8 cellular contexts compared by ENCODE assay signal in genomic region chr11:47616726-47617416, GRCh38. TPM values are rescaled to one million over a fixed set of nuclear protein-coding genes. Genes with fewer than 3 reads are reported as not detected.
DNase-seq lines count a peak whose midpoint lies in the region; ATAC-seq and TF ChIP-seq lines count a peak whose summit lies in the region.

No MANE protein-coding gene starts in this region.

- TF ChIP-seq POLR2A in heart left ventricle (IDR thresholded peaks at IDR 0.05) (no peak), sigmoid colon (IDR thresholded peaks at IDR 0.05) (no peak)

- H3K4me3 ChIP-seq in MM.1S (ENCODE audit: low read length) (no peak overlapping the region), WERI-Rb-1 (ENCODE audit: low read depth, low read length) (no peak overlapping the region), heart left ventricle (no peak overlapping the region), sigmoid colon (no peak overlapping the region)

- no peaks in the 10 kb centered on the region for H3K9me2 ChIP-seq in MM.1S (replicated peaks; ENCODE audit: insufficient read depth, low read length)

- peak; percentile 81 for TF ChIP-seq CTCF in MM.1S (IDR thresholded peaks at IDR 0.05; ENCODE audit: low read length)
- TF ChIP-seq CTCF in WERI-Rb-1 (IDR thresholded peaks at IDR 0.05; ENCODE audit: low read depth, low read length): peak; percentile 89
- TF ChIP-seq CTCF in heart left ventricle (IDR thresholded peaks at IDR 0.05): peak; percentile 19 to 85 (median 70)
- TF ChIP-seq CTCF in sigmoid colon (IDR thresholded peaks at IDR 0.05): peak; percentile 22 to 47 (median 27)

- peaks cover 15% of the 10 kb centered on the region for H3K36me3 Mint-ChIP-seq in activated CD4-positive, alpha-beta T cell treated with anti-CD3 and anti-CD28 coated beads, Interleukin-2, amount 10 ng/mL, durations not matched to agents 7 days and 5 days (ENCODE audit: low read depth)
- H3K36me3 Mint-ChIP-seq in T-helper 2 cell treated with Interferon-gamma antibody and Interleukin-4, amounts not matched to agents 5 μg/mL and 100 μg/mL, for 36 hours (ENCODE audit: low read depth): peaks cover 20% of the 10 kb centered on the region

- no peaks in the 10 kb centered on the region for H3K27me3 Mint-ChIP-seq in activated CD4-positive, alpha-beta T cell treated with anti-CD3 and anti-CD28 coated beads, Interleukin-2, amount 10 ng/mL, durations not matched to agents 7 days and 5 days
- H3K27me3 Mint-ChIP-seq in T-helper 2 cell treated with Interferon-gamma antibody and Interleukin-4, amounts not matched to agents 5 μg/mL and 100 μg/mL, for 36 hours (ENCODE audit: low read depth): no peaks in the 10 kb centered on the region

- no peaks in the 10 kb centered on the region; the same call in 1 of the 2 replicates for H3K36me3 ChIP-seq in MM.1S (replicated peaks; ENCODE audit: insufficient read depth, low read length)
- peaks cover 43% of the 10 kb centered on the region for H3K36me3 ChIP-seq in WERI-Rb-1
- H3K36me3 ChIP-seq in heart left ventricle: peaks cover 0 to 62% (median 39%) of the 10 kb centered on the region in 9 donors
- peaks cover 2 to 45% (median 19%) of the 10 kb centered on the region in 4 donors for H3K36me3 ChIP-seq in sigmoid colon

- H3K9me3 ChIP-seq in MM.1S (replicated peaks; ENCODE audit: insufficient read depth, low read length): no peaks in the 10 kb centered on the region
- H3K9me3 ChIP-seq in WERI-Rb-1 (ENCODE audit: severe bottlenecking): no peaks in the 10 kb centered on the region
- no peaks in the 10 kb centered on the region for H3K9me3 ChIP-seq in heart left ventricle
- no peaks in the 10 kb centered on the region for H3K9me3 ChIP-seq in sigmoid colon

- no peaks in the 10 kb centered on the region for H3K27me3 ChIP-seq in MM.1S (replicated peaks; ENCODE audit: insufficient read depth, low read length)
- H3K27me3 ChIP-seq in WERI-Rb-1 (ENCODE audit: insufficient read depth, low read depth, severe bottlenecking): no peaks in the 10 kb centered on the region
- no peaks in the 10 kb centered on the region for H3K27me3 ChIP-seq in heart left ventricle
- H3K27me3 ChIP-seq in sigmoid colon: no peaks in the 10 kb centered on the region

- H3K4me1 Mint-ChIP-seq in activated CD4-positive, alpha-beta T cell treated with anti-CD3 and anti-CD28 coated beads, Interleukin-2, amount 10 ng/mL, durations not matched to agents 7 days and 5 days: peaks cover 6% of the 10 kb centered on the region
- peaks cover 8% of the 10 kb centered on the region for H3K4me1 Mint-ChIP-seq in T-helper 2 cell treated with Interferon-gamma antibody and Interleukin-4, amounts not matched to agents 5 μg/mL and 100 μg/mL, for 36 hours (ENCODE audit: low read depth)

- peak overlapping the region; percentile 61; the same call in 1 of the 2 replicates for H3K4me2 ChIP-seq in MM.1S (ENCODE audit: low read depth, low read length)

- no peaks in the 10 kb centered on the region for H3K9me3 Mint-ChIP-seq in activated CD4-positive, alpha-beta T cell treated with anti-CD3 and anti-CD28 coated beads, Interleukin-2, amount 10 ng/mL, durations not matched to agents 7 days and 5 days
- H3K9me3 Mint-ChIP-seq in T-helper 2 cell treated with Interferon-gamma antibody and Interleukin-4, amounts not matched to agents 5 μg/mL and 100 μg/mL, for 36 hours: no peaks in the 10 kb centered on the region

- H3K27ac Mint-ChIP-seq in activated CD4-positive, alpha-beta T cell treated with anti-CD3 and anti-CD28 coated beads, Interleukin-2, amount 10 ng/mL, durations not matched to agents 7 days and 5 days: no peak overlapping the region
- no peak overlapping the region for H3K27ac Mint-ChIP-seq in T-helper 2 cell treated with Interferon-gamma antibody and Interleukin-4, amounts not matched to agents 5 μg/mL and 100 μg/mL, for 36 hours

- H2AFZ ChIP-seq in MM.1S (ENCODE audit: low read length): no peak overlapping the region

- DNase-seq in activated CD4-positive, alpha-beta T cell treated with anti-CD3 and anti-CD28 coated beads, Interleukin-2, amount 10 ng/mL, durations not matched to agents 7 days and 5 days: peak; percentile 35
- no peak for DNase-seq in activated CD4-positive, alpha-beta T cell treated with anti-CD3 and anti-CD28 coated beads, Interleukin-2, amount 50 U/mL, for 1 hour
- DNase-seq in MM.1S (peak; percentile 43), WERI-Rb-1 (peak; percentile 64), heart left ventricle (peak in 4 of 5 donors; percentile 46 to 66 (median 62)), sigmoid colon (peak; percentile 71)
- no peak for DNase-seq in T-helper 2 cell treated with Interferon-gamma antibody and Interleukin-4, amounts not matched to agents 5 μg/mL and 100 μg/mL, for 36 hours (ENCODE audit: low spot score)

- no peaks in the 10 kb centered on the region for H3K79me2 ChIP-seq in MM.1S (ENCODE audit: low read length)

- H3K4me1 ChIP-seq in MM.1S (ENCODE audit: low read length) (peaks cover 31% of the 10 kb centered on the region), heart left ventricle (peaks cover 0 to 12% (median 3%) of the 10 kb centered on the region in 12 donors), sigmoid colon (no peaks in the 10 kb centered on the region)

- TF ChIP-seq EP300 in sigmoid colon (IDR thresholded peaks at IDR 0.05): no peak

- ATAC-seq in heart left ventricle: peak; percentile 49 to 85 (median 82)
- ATAC-seq in HG03457 (IDR thresholded peaks at IDR 0.05; ENCODE audit: unreplicated experiment): no peak

- intact Hi-C loops in heart left ventricle (cut with DNase I) (loop anchor here in 6 of 10 donors (2.0 to 10.0 kb wide), 5 partner anchors 50 to 242 kb away; partner anchors contain the start of genes PTPMT1 (in 1 of the 6) and SPI1 (in 1 of the 6)), sigmoid colon (cut with DNase I) (no loop called here)

- H3F3A ChIP-seq in MM.1S (ENCODE audit: insufficient read depth, low read length): peaks cover 11% of the 10 kb centered on the region; the same call in 1 of the 2 replicates

- H4K20me1 ChIP-seq in MM.1S (ENCODE audit: insufficient read depth, low read length): no peaks in the 10 kb centered on the region

- H3K4me3 Mint-ChIP-seq in activated CD4-positive, alpha-beta T cell treated with anti-CD3 and anti-CD28 coated beads, Interleukin-2, amount 10 ng/mL, durations not matched to agents 7 days and 5 days: no peak overlapping the region
- no peak overlapping the region for H3K4me3 Mint-ChIP-seq in T-helper 2 cell treated with Interferon-gamma antibody and Interleukin-4, amounts not matched to agents 5 μg/mL and 100 μg/mL, for 36 hours

- H3K27ac ChIP-seq in MM.1S (ENCODE audit: low read length) (no peak overlapping the region; the same call in 1 of the 2 replicates), WERI-Rb-1 (no peak overlapping the region), heart left ventricle (peak overlapping the region in 1 of 12 donors; percentile 4), sigmoid colon (no peak overlapping the region)

- POLR2A ChIA-PET in activated CD4-positive, alpha-beta T cell treated with anti-CD3 and anti-CD28 coated beads, Interleukin-2, amount 10 ng/mL, durations not matched to agents 7 days and 5 days (lab: Charles Lee): interaction anchor here (0.6 kb wide), 1 partner anchor 1190 kb away, joined by 3 read pairs; no protein-coding TSS in a partner anchor

- H3K9ac ChIP-seq in MM.1S (ENCODE audit: low read length): no peak overlapping the region

- CTCF ChIA-PET in activated CD4-positive, alpha-beta T cell treated with anti-CD3 and anti-CD28 coated beads, Interleukin-2, amount 10 ng/mL, durations not matched to agents 7 days and 5 days (lab: Charles Lee): interaction anchor here (0.7 to 1.3 kb wide), 6 partner anchors 12 to 262 kb away, joined by 3 to 5 read pairs (median 3); no protein-coding TSS in a partner anchor

- WGBS in heart left ventricle, 4 donors: 80 to 87% (median 86%) methylated on average over 10 of the region's 10 CpGs
- WGBS in sigmoid colon, 2 donors: 89 to 90% methylated on average over 10 of the region's 10 CpGs

RNA-seq across cellular contexts. Expression of gene C1QTNF4, which starts 22.7 kb away (rescaled TPM):
- under 1 TPM in 1 of 2 experiments, not detected in 1; 0.22 TPM for total RNA-seq in activated CD4-positive, alpha-beta T cell treated with anti-CD3 and anti-CD28 coated beads, Interleukin-2, amount 10 ng/mL, durations not matched to agents 7 days and 5 days
- total RNA-seq in heart left ventricle (1 to 10 TPM in 2 of 9 donors, under 1 TPM in 6, not detected in 1; 0.23 to 1.5 (median 0.67) TPM), sigmoid colon (10 to 100 TPM in 1 of 4 donors, 1 to 10 TPM in 3; 6.1 to 15.5 (median 6.5) TPM)
- polyA plus RNA-seq in heart left ventricle (under 1 TPM; 0.64 to 0.91 TPM), sigmoid colon (1 to 10 TPM in 2 of 3 donors, not detected in 1; 1.3 to 1.8 TPM)

RNA-seq across cellular contexts. Expression of gene MTCH2, which starts 25.5 kb away (rescaled TPM):
- 10 to 100 TPM; 76.6 to 89.4 TPM for total RNA-seq in activated CD4-positive, alpha-beta T cell treated with anti-CD3 and anti-CD28 coated beads, Interleukin-2, amount 10 ng/mL, durations not matched to agents 7 days and 5 days
- total RNA-seq in heart left ventricle: 100 to 1,000 TPM in 5 of 9 donors, 10 to 100 TPM in 4; 38.2 to 135 (median 102) TPM
- 10 to 100 TPM; 41.2 to 95.9 TPM for polyA plus RNA-seq in heart left ventricle
- 10 to 100 TPM; 33.2 to 44.6 (median 34.2) TPM for total RNA-seq in sigmoid colon
- polyA plus RNA-seq in sigmoid colon: 100 to 1,000 TPM in 1 of 3 donors, 10 to 100 TPM in 2; 75.1 to 119 (median 94.9) TPM

RNA-seq across cellular contexts. Expression of gene FAM180B, which starts 30.4 kb away (rescaled TPM):
- total RNA-seq in activated CD4-positive, alpha-beta T cell treated with anti-CD3 and anti-CD28 coated beads, Interleukin-2, amount 10 ng/mL, durations not matched to agents 7 days and 5 days: under 1 TPM in 1 of 2 experiments, not detected in 1; 0.25 TPM
- total RNA-seq in heart left ventricle (1 to 10 TPM in 1 of 9 donors, under 1 TPM in 5, not detected in 3; 0.21 to 1.3 (median 0.39) TPM), sigmoid colon (1 to 10 TPM in 1 of 4 donors, under 1 TPM in 2, not detected in 1; 0.36 to 1.4 (median 0.41) TPM)
- polyA plus RNA-seq in heart left ventricle (under 1 TPM in 1 of 2 donors, not detected in 1; 0.15 TPM), sigmoid colon (under 1 TPM in 2 of 3 donors, not detected in 1; 0.12 to 0.60 TPM)

RNA-seq across cellular contexts. Expression of gene NDUFS3, which starts 38.0 kb away (rescaled TPM):
- total RNA-seq in activated CD4-positive, alpha-beta T cell treated with anti-CD3 and anti-CD28 coated beads, Interleukin-2, amount 10 ng/mL, durations not matched to agents 7 days and 5 days: 100 to 1,000 TPM; 105 to 110 TPM
- 100 to 1,000 TPM; 134 to 310 (median 236) TPM for total RNA-seq in heart left ventricle
- polyA plus RNA-seq in heart left ventricle: 100 to 1,000 TPM; 222 to 478 TPM
- total RNA-seq in sigmoid colon: 100 to 1,000 TPM in 2 of 4 donors, 10 to 100 TPM in 2; 74.4 to 106 (median 91.7) TPM
- polyA plus RNA-seq in sigmoid colon: 100 to 1,000 TPM; 229 to 323 (median 268) TPM

RNA-seq across cellular contexts. Expression of gene KBTBD4, which starts 38.1 kb away (rescaled TPM):
- total RNA-seq in activated CD4-positive, alpha-beta T cell treated with anti-CD3 and anti-CD28 coated beads, Interleukin-2, amount 10 ng/mL, durations not matched to agents 7 days and 5 days: 10 to 100 TPM; 17.2 to 20.3 TPM
- total RNA-seq in heart left ventricle (10 to 100 TPM; 10.7 to 23.7 (median 15.7) TPM), sigmoid colon (10 to 100 TPM; 13.3 to 29.9 (median 23.5) TPM)
- polyA plus RNA-seq in heart left ventricle (10 to 100 TPM in 1 of 2 donors, 1 to 10 TPM in 1; 5.0 to 12.8 TPM), sigmoid colon (10 to 100 TPM; 11.3 to 15.9 (median 12.6) TPM)

Comparison
In these comparisons a context has a peak if more than half of its experiments do, and no peak if none do; other contexts are left out.
1. DNase-seq: peak in activated CD4-positive, alpha-beta T cell treated with anti-CD3 and anti-CD28 coated beads, Interleukin-2, amount 10 ng/mL, durations not matched to agents 7 days and 5 days (single experiment), MM.1S (single experiment), WERI-Rb-1 (single experiment), heart left ventricle (4 of 5) and sigmoid colon (single experiment); none in activated CD4-positive, alpha-beta T cell treated with anti-CD3 and anti-CD28 coated beads, Interleukin-2, amount 50 U/mL, for 1 hour (single experiment) and T-helper 2 cell treated with Interferon-gamma antibody and Interleukin-4, amounts not matched to agents 5 μg/mL and 100 μg/mL, for 36 hours (single experiment).
2. CTCF ChIP-seq: peak in every context shown above with its lines; median percentile 89 in WERI-Rb-1; 81 in MM.1S; 70 in heart left ventricle; 27 in sigmoid colon.